Comparison of ENCODE assay signal across 10 cellular contexts in the genomic region with DNA sequence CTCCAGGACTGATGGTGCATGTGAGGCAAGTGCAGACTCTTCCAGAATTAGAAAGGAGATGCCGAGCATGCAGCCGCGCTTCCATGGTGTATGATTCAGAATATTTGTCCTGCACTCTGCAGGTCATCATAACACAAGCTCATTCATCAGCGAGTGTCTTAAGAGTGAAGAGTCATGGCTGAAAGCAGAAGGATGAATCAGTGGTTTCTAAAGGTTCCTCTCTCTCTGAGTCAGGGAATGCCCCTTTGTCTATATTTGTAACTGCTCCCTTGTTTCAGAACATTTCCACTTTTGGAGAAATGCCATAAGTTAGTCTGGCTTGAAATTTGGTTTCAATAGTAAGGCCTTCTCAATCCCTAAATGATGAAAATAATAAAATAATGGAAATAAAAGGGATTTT. TPM values are rescaled to one million over a fixed set of nuclear protein-coding genes. Genes with fewer than 3 reads are reported as not detected.
A peak's percentile ranks its signal among the peaks of the same experiment; 100 is the strongest.
DNase-seq lines count a peak whose midpoint lies in the region; ATAC-seq, FAIRE-seq and TF ChIP-seq lines count a peak whose summit lies in the region.
"Had no signal": no experiment of that assay in that cellular context is flagged by ENCODE, and none has a peak within 500 bp of the region (broad histone marks: within the 10 kb centered on the region; RNA-seq: fewer than 3 reads in every experiment).

No MANE protein-coding gene starts in this region.

- TF ChIP-seq CTCF in Caco-2 (IDR thresholded peaks at IDR 0.05; ENCODE audit: insufficient read depth in 1 of 2, low read depth in 1 of 2, low read length in 1 of 2, severe bottlenecking in 1 of 2, unreplicated experiment in 1 of 2) = no peak

- peak; percentile 93 for ATAC-seq in GM18511 (IDR thresholded peaks at IDR 0.05; ENCODE audit: unreplicated experiment)
- ATAC-seq in HG02610 (IDR thresholded peaks at IDR 0.05; ENCODE audit: unreplicated experiment) = peak; percentile 99

- DNase-seq in NOMO-1 treated with DMSO at 0.1 percent for 48 hours (lab: John Stamatoyannopoulos, UW; ENCODE audit: unreplicated experiment) = peak; percentile 78
- DNase-seq in frontal cortex (ENCODE audit: low spot score in 2 of 2) = peak; percentile 4 to 61
- no peak for DNase-seq in Caco-2
- DNase-seq in CD4-positive, alpha-beta memory T cell = no peak
- DNase-seq in NCI-H524 (lab: John Stamatoyannopoulos, UW) = no peak
- DNase-seq in activated T-helper 2 cell treated with anti-CD3 and anti-CD28 coated beads, Interferon-gamma antibody, Interleukin-2, Interleukin-4, amounts not matched to agents 10 μg/mL and 5 μg/mL and 100 μg/mL, durations not matched to agents 14 hours and 24 hours and 36 hours (ENCODE audit: low spot score) = no peak

- no peak overlapping the region for H3K4me3 ChIP-seq in Caco-2 (ENCODE audit: low read depth, low read length)
- H3K4me3 ChIP-seq in CD4-positive, alpha-beta memory T cell (ENCODE audit: low read length in 2 of 2) = no peak overlapping the region

- POLR2A ChIA-PET in Caco-2 (lab: Charles Lee) = no interaction called here
- POLR2A ChIA-PET in CD4-positive, alpha-beta memory T cell (lab: Charles Lee; ENCODE audit: partially characterized antibody) = no interaction called here

- no peak overlapping the region for H3K4me3 Mint-ChIP-seq in Caco-2 (ENCODE audit: unreplicated experiment)
- no peak overlapping the region for H3K4me3 Mint-ChIP-seq in CD4-positive, alpha-beta memory T cell
- no peak overlapping the region for H3K4me3 Mint-ChIP-seq in activated T-helper 2 cell treated with anti-CD3 and anti-CD28 coated beads, Interferon-gamma antibody, Interleukin-2, Interleukin-4, amounts not matched to agents 10 μg/mL and 5 μg/mL and 100 μg/mL, durations not matched to agents 14 hours and 24 hours and 36 hours (ENCODE audit: low read depth)
- H3K4me3 Mint-ChIP-seq: nephron had no signal

- H3K27me3 ChIP-seq in Caco-2 (replicated peaks; ENCODE audit: control insufficient read depth, insufficient read depth, low read length) = no peaks in the 10 kb centered on the region
- no peaks in the 10 kb centered on the region for H3K27me3 ChIP-seq in CD4-positive, alpha-beta memory T cell (ENCODE audit: insufficient read depth, low read length)

- no peaks in the 10 kb centered on the region for H3K4me1 ChIP-seq in Caco-2
- H3K4me1 ChIP-seq in CD4-positive, alpha-beta memory T cell (ENCODE audit: insufficient read depth, low read length) = no peaks in the 10 kb centered on the region

- no peak for FAIRE-seq in frontal cortex (lab: Jason Lieb, UNC)

- no peaks in the 10 kb centered on the region for H3K9me3 Mint-ChIP-seq in Caco-2 (ENCODE audit: unreplicated experiment)
- H3K9me3 Mint-ChIP-seq in CD4-positive, alpha-beta memory T cell = peaks cover 0 to 4% (median 0%) of the 10 kb centered on the region in 8 donors
- no peaks in the 10 kb centered on the region for H3K9me3 Mint-ChIP-seq in activated T-helper 2 cell treated with anti-CD3 and anti-CD28 coated beads, Interferon-gamma antibody, Interleukin-2, Interleukin-4, amounts not matched to agents 10 μg/mL and 5 μg/mL and 100 μg/mL, durations not matched to agents 14 hours and 24 hours and 36 hours
- H3K9me3 Mint-ChIP-seq: nephron had no signal

- no peaks in the 10 kb centered on the region for H3K4me1 Mint-ChIP-seq in Caco-2 (ENCODE audit: low read depth, unreplicated experiment)
- H3K4me1 Mint-ChIP-seq in CD4-positive, alpha-beta memory T cell = no peaks in the 10 kb centered on the region
- no peaks in the 10 kb centered on the region for H3K4me1 Mint-ChIP-seq in activated T-helper 2 cell treated with anti-CD3 and anti-CD28 coated beads, Interferon-gamma antibody, Interleukin-2, Interleukin-4, amounts not matched to agents 10 μg/mL and 5 μg/mL and 100 μg/mL, durations not matched to agents 14 hours and 24 hours and 36 hours (ENCODE audit: low read depth)
- H3K4me1 Mint-ChIP-seq: nephron had no signal

- no peak overlapping the region for H3K27ac ChIP-seq in CD4-positive, alpha-beta memory T cell (ENCODE audit: low read depth, low read length)
- H3K27ac ChIP-seq: VCaP had no signal

- H3K27me3 Mint-ChIP-seq in Caco-2 (ENCODE audit: insufficient read depth, unreplicated experiment) = peaks cover 19% of the 10 kb centered on the region
- peaks cover 8 to 10% of the 10 kb centered on the region in 2 donors for H3K27me3 Mint-ChIP-seq in CD4-positive, alpha-beta memory T cell
- H3K27me3 Mint-ChIP-seq in activated T-helper 2 cell treated with anti-CD3 and anti-CD28 coated beads, Interferon-gamma antibody, Interleukin-2, Interleukin-4, amounts not matched to agents 10 μg/mL and 5 μg/mL and 100 μg/mL, durations not matched to agents 14 hours and 24 hours and 36 hours (ENCODE audit: low read depth) = peaks cover 4% of the 10 kb centered on the region

- H3K36me3 ChIP-seq in Caco-2 (ENCODE audit: control insufficient read depth, insufficient read depth, low read length) = no peaks in the 10 kb centered on the region
- H3K36me3 ChIP-seq in CD4-positive, alpha-beta memory T cell (ENCODE audit: insufficient read depth, low read length) = no peaks in the 10 kb centered on the region

- no peaks in the 10 kb centered on the region for H3K36me3 Mint-ChIP-seq in Caco-2 (ENCODE audit: insufficient read depth, unreplicated experiment)
- H3K36me3 Mint-ChIP-seq in CD4-positive, alpha-beta memory T cell = no peaks in the 10 kb centered on the region
- H3K36me3 Mint-ChIP-seq in activated T-helper 2 cell treated with anti-CD3 and anti-CD28 coated beads, Interferon-gamma antibody, Interleukin-2, Interleukin-4, amounts not matched to agents 10 μg/mL and 5 μg/mL and 100 μg/mL, durations not matched to agents 14 hours and 24 hours and 36 hours (ENCODE audit: low read depth) = no peaks in the 10 kb centered on the region

- no peak overlapping the region for H3K27ac Mint-ChIP-seq in Caco-2 (ENCODE audit: unreplicated experiment)
- no peak overlapping the region for H3K27ac Mint-ChIP-seq in CD4-positive, alpha-beta memory T cell
- no peak overlapping the region for H3K27ac Mint-ChIP-seq in activated T-helper 2 cell treated with anti-CD3 and anti-CD28 coated beads, Interferon-gamma antibody, Interleukin-2, Interleukin-4, amounts not matched to agents 10 μg/mL and 5 μg/mL and 100 μg/mL, durations not matched to agents 14 hours and 24 hours and 36 hours
- H3K27ac Mint-ChIP-seq: nephron had no signal

- CTCF ChIA-PET in Caco-2 (lab: Charles Lee) = no interaction called here
- CTCF ChIA-PET in CD4-positive, alpha-beta memory T cell (lab: Charles Lee; ENCODE audit: partially characterized antibody) = no interaction called here

- no peaks in the 10 kb centered on the region for H3K9me3 ChIP-seq in Caco-2
- H3K9me3 ChIP-seq in CD4-positive, alpha-beta memory T cell (ENCODE audit: control insufficient read depth in 1 of 2, low read length in 2 of 2) = no peaks in the 10 kb centered on the region

- no TSS peak for BruUV-seq in Caco-2 (replicated peaks; lab: Mats Ljungman, UMichigan)

- intact Hi-C loops in Caco-2 (cut with micrococcal nuclease; ENCODE audit: unreplicated experiment) = no loop called here
- intact Hi-C loops in CD4-positive, alpha-beta memory T cell (cut with micrococcal nuclease) = no loop called here
- intact Hi-C loops in activated T-helper 2 cell treated with anti-CD3 and anti-CD28 coated beads, Interferon-gamma antibody, Interleukin-2, Interleukin-4, amounts not matched to agents 10 μg/mL and 5 μg/mL and 100 μg/mL, durations not matched to agents 14 hours and 24 hours and 36 hours (cut with micrococcal nuclease) = loop anchor here (2.0 kb wide), 1 partner anchor 70 kb away; no protein-coding TSS in a partner anchor

RNA-seq across cellular contexts. Expression of gene HECW1, which starts 52.3 kb away (rescaled TPM):
- total RNA-seq in frontal cortex (41.6 TPM), Caco-2 (2022) (1.7 and 1.8 TPM in 2 replicates)
- not detected for total RNA-seq in CD4-positive, alpha-beta memory T cell
- not detected for polyA plus RNA-seq in CD4-positive, alpha-beta memory T cell
- not detected in 2 replicates for total RNA-seq in activated T-helper 2 cell treated with anti-CD3 and anti-CD28 coated beads, Interferon-gamma antibody, Interleukin-2, Interleukin-4, amounts not matched to agents 10 μg/mL and 5 μg/mL and 100 μg/mL, durations not matched to agents 14 hours and 24 hours and 36 hours

Comparison
In these comparisons a context has a peak if more than half of its experiments do, and no peak if none do; other contexts are left out.
1. DNase-seq: peak in NOMO-1 treated with DMSO at 0.1 percent for 48 hours (single experiment) and frontal cortex (2 of 2); none in Caco-2 (0 of 2), CD4-positive, alpha-beta memory T cell (0 of 5), NCI-H524 (0 of 2) and activated T-helper 2 cell treated with anti-CD3 and anti-CD28 coated beads, Interferon-gamma antibody, Interleukin-2, Interleukin-4, amounts not matched to agents 10 μg/mL and 5 μg/mL and 100 μg/mL, durations not matched to agents 14 hours and 24 hours and 36 hours (single experiment).
2. RNA of gene HECW1, which starts 52.3 kb away (total RNA-seq): 41.6 TPM in frontal cortex (single experiment); 1.7 to 1.8 TPM in Caco-2, not detected in CD4-positive, alpha-beta memory T cell and not detected in activated T-helper 2 cell treated with anti-CD3 and anti-CD28 coated beads, Interferon-gamma antibody, Interleukin-2, Interleukin-4, amounts not matched to agents 10 μg/mL and 5 μg/mL and 100 μg/mL, durations not matched to agents 14 hours and 24 hours and 36 hours; every median in the first group is over 10 times any median in the second.